Comparison of ENCODE assay signal across 29 cellular contexts in genomic region chr10:49286686-49287085, GRCh38. TPM values are rescaled to one million over a fixed set of nuclear protein-coding genes. Genes with fewer than 3 reads are reported as not detected.
"Had no signal": no experiment of that assay in that cellular context is flagged by ENCODE, and none has a peak within 500 bp of the region (broad histone marks: within the 10 kb centered on the region; RNA-seq: fewer than 3 reads in every experiment).

No MANE protein-coding gene starts in this region.

- H3K4me3 ChIP-seq: adrenal gland, ascending aorta, esophagus squamous epithelium, gastroesophageal sphincter, heart left ventricle, mucosa of descending colon, pancreas, right lobe of liver, tibial artery had no signal

- H3K9me3 Mint-ChIP-seq: activated CD4-positive, alpha-beta memory T cell treated with anti-CD3 and anti-CD28 coated beads, Interleukin-2, amount 10 ng/mL, durations not matched to agents 7 days and 5 days; activated T-cell treated with anti-CD3 and anti-CD28 coated beads, Interleukin-2, amount 50 U/mL, for 24 hours; activated T-helper 2 cell treated with anti-CD3 and anti-CD28 coated beads, Interferon-gamma antibody, Interleukin-2, Interleukin-4, amounts not matched to agents 10 μg/mL and 5 μg/mL and 100 μg/mL, durations not matched to agents 14 hours and 24 hours and 36 hours; T-helper 1 cell treated with Interleukin-12 subunit alpha and Interleukin-12 subunit beta and Interleukin-4 antibody, amounts not matched to agents 30 μg/mL and 1 μg/mL, for 36 hours had no signal

- H3K36me3 Mint-ChIP-seq: activated naive CD8-positive, alpha-beta T cell had no signal

- H3K27ac Mint-ChIP-seq: activated CD4-positive, alpha-beta memory T cell treated with anti-CD3 and anti-CD28 coated beads, Interleukin-2, amount 10 ng/mL, durations not matched to agents 7 days and 5 days; activated naive CD8-positive, alpha-beta T cell; activated T-cell treated with anti-CD3 and anti-CD28 coated beads, Interleukin-2, amount 50 U/mL, for 24 hours; activated T-helper 2 cell treated with anti-CD3 and anti-CD28 coated beads, Interferon-gamma antibody, Interleukin-2, Interleukin-4, amounts not matched to agents 10 μg/mL and 5 μg/mL and 100 μg/mL, durations not matched to agents 14 hours and 24 hours and 36 hours; nephron progenitor cell; T-helper 1 cell treated with Interleukin-12 subunit alpha and Interleukin-12 subunit beta and Interleukin-4 antibody, amounts not matched to agents 30 μg/mL and 1 μg/mL, for 36 hours had no signal

- H3K27me3 ChIP-seq: adrenal gland, ascending aorta, brain microvascular endothelial cell, gastroesophageal sphincter, heart left ventricle, pancreas, right lobe of liver, tibial artery had no signal

- ATAC-seq: gastroesophageal sphincter; heart left ventricle; left colon; mucosa of descending colon; pancreas; right lobe of liver; stimulated activated naive CD8-positive, alpha-beta T cell treated with anti-CD3 and anti-CD28 coated beads, Interleukin-15, Interleukin-2, amounts not matched to agents 100 U/mL and 50 U/mL, for 24 hours had no signal

- H3K27ac ChIP-seq: adrenal gland, ascending aorta, brain microvascular endothelial cell, esophagus squamous epithelium, gastroesophageal sphincter, heart left ventricle, pancreas, right lobe of liver, tibial artery had no signal

- H3K9me3 ChIP-seq: adrenal gland, ascending aorta, esophagus squamous epithelium, gastroesophageal sphincter, heart left ventricle, mucosa of descending colon, pancreas, right lobe of liver, tibial artery had no signal

- H3K4me3 Mint-ChIP-seq: activated CD4-positive, alpha-beta memory T cell treated with anti-CD3 and anti-CD28 coated beads, Interleukin-2, amount 10 ng/mL, durations not matched to agents 7 days and 5 days; activated naive CD8-positive, alpha-beta T cell; activated T-cell treated with anti-CD3 and anti-CD28 coated beads, Interleukin-2, amount 50 U/mL, for 24 hours; nephron progenitor cell; T-helper 1 cell treated with Interleukin-12 subunit alpha and Interleukin-12 subunit beta and Interleukin-4 antibody, amounts not matched to agents 30 μg/mL and 1 μg/mL, for 36 hours had no signal

- H3K36me3 ChIP-seq: adrenal gland, ascending aorta, brain microvascular endothelial cell, esophagus squamous epithelium, gastroesophageal sphincter, heart left ventricle, pancreas, right lobe of liver, tibial artery had no signal

- DNase-seq: activated CD4-positive, alpha-beta memory T cell treated with anti-CD3 and anti-CD28 coated beads, Interleukin-2, amount 10 ng/mL, durations not matched to agents 7 days and 5 days; activated CD4-positive, alpha-beta T cell treated with anti-CD3 and anti-CD28 coated beads for 48 hours; activated naive CD4-positive, alpha-beta T cell; activated T-cell treated with anti-CD3 and anti-CD28 coated beads, Interleukin-2, amount 50 U/mL, for 24 hours; brain microvascular endothelial cell; central memory CD4-positive, alpha-beta T cell; dermis blood vessel endothelial cell; effector memory CD4-positive, alpha-beta T cell; esophagus squamous epithelium; left colon; mesenchymal stem cell; mucosa of descending colon; nephron progenitor cell; stimulated activated CD4-positive, alpha-beta T cell treated with anti-CD3 and anti-CD28 coated beads, Interleukin-2, amount 100 ng/mL, for 48 hours; stimulated activated naive CD8-positive, alpha-beta T cell treated with anti-CD3 and anti-CD28 coated beads, Interleukin-15, Interleukin-2, amounts not matched to agents 100 U/mL and 50 U/mL, for 24 hours; substantia nigra; tibial artery had no signal

- H3K4me1 ChIP-seq: adrenal gland, ascending aorta, esophagus squamous epithelium, gastroesophageal sphincter, pancreas, right lobe of liver, tibial artery had no signal

RNA-seq across cellular contexts. Expression of gene C10orf71, which starts 12.3 kb away (rescaled TPM):
- total RNA-seq: activated CD4-positive, alpha-beta memory T cell treated with anti-CD3 and anti-CD28 coated beads, Interleukin-2, amount 10 ng/mL, durations not matched to agents 7 days and 5 days; activated T-helper 2 cell treated with anti-CD3 and anti-CD28 coated beads, Interferon-gamma antibody, Interleukin-2, Interleukin-4, amounts not matched to agents 10 μg/mL and 5 μg/mL and 100 μg/mL, durations not matched to agents 14 hours and 24 hours and 36 hours; ascending aorta; dermis blood vessel endothelial cell; left colon; lower leg skin had no signal
- polyA plus RNA-seq: keratinocyte, urinary bladder had no signal
